In genomic region chr11:36380296-36381004, GRCh38 we compare ENCODE assay signal across 17 cellular contexts.
A peak's percentile ranks its signal among the peaks of the same experiment; 100 is the strongest.
DNase-seq lines count a peak whose midpoint lies in the region; ATAC-seq and TF ChIP-seq lines count a peak whose summit lies in the region.
"Had no signal": no experiment of that assay in that cellular context is flagged by ENCODE, and none has a peak within 500 bp of the region (broad histone marks: within the 10 kb centered on the region; RNA-seq: fewer than 3 reads in every experiment).

No MANE protein-coding gene starts in this region.

- peaks cover 8% of the 10 kb centered on the region for H3K36me3 Mint-ChIP-seq in activated naive CD8-positive, alpha-beta T cell treated with anti-CD3 and anti-CD28 coated beads, Interleukin-2, amount 50 U/mL, for 24 hours (ENCODE audit: low read depth)
- H3K36me3 Mint-ChIP-seq in activated naive CD8-positive, alpha-beta T cell treated with anti-CD3 and anti-CD28 coated beads for 36 hours, result peaks cover 3% of the 10 kb centered on the region
- H3K36me3 Mint-ChIP-seq in endodermal cell (ENCODE audit: low read depth), result no peaks in the 10 kb centered on the region

- H3K4me1 Mint-ChIP-seq in activated naive CD8-positive, alpha-beta T cell treated with anti-CD3 and anti-CD28 coated beads, Interleukin-2, amount 50 U/mL, for 24 hours, result peaks cover 47% of the 10 kb centered on the region
- H3K4me1 Mint-ChIP-seq in activated naive CD8-positive, alpha-beta T cell treated with anti-CD3 and anti-CD28 coated beads for 36 hours, result peaks cover 23% of the 10 kb centered on the region
- peaks cover 23% of the 10 kb centered on the region for H3K4me1 Mint-ChIP-seq in endodermal cell

- H3K4me3 ChIP-seq in OCI-LY3 (ENCODE audit: low read length) (peak overlapping the region; percentile 26), endodermal cell (ENCODE audit: low read length) (peak overlapping the region; percentile 36), thoracic aorta (peak overlapping the region; percentile 48), Peyer's patch (peak overlapping the region in 2 of 4 donors; percentile 1 to 2)
- H3K4me3 ChIP-seq: esophagus muscularis mucosa, SJSA1 had no signal

- no peak for DNase-seq in activated naive CD8-positive, alpha-beta T cell treated with anti-CD3 and anti-CD28 coated beads, Interleukin-2, amount 50 U/mL, for 24 hours
- no peak for DNase-seq in activated naive CD8-positive, alpha-beta T cell treated with anti-CD3 and anti-CD28 coated beads for 36 hours
- DNase-seq in endodermal cell, result no peak
- no peak for DNase-seq in thoracic aorta (ENCODE audit: low spot score)
- DNase-seq in stimulated activated CD4-positive, alpha-beta T cell treated with anti-CD3 and anti-CD28 coated beads, Interleukin-2, amount 100 ng/mL, for 24 hours, result no peak
- DNase-seq in Peyer's patch, result no peak
- DNase-seq: activated naive CD4-positive, alpha-beta T cell treated with anti-CD3 and anti-CD28 coated beads, Interleukin-2, amount 50 U/mL, for 16 hours; dermis blood vessel endothelial cell; KBM-7; NCI-H1417; NCI-H446; retina had no signal

- H3K9me3 Mint-ChIP-seq in activated naive CD8-positive, alpha-beta T cell treated with anti-CD3 and anti-CD28 coated beads, Interleukin-2, amount 50 U/mL, for 24 hours, result no peaks in the 10 kb centered on the region
- H3K9me3 Mint-ChIP-seq in activated naive CD8-positive, alpha-beta T cell treated with anti-CD3 and anti-CD28 coated beads for 36 hours, result no peaks in the 10 kb centered on the region
- H3K9me3 Mint-ChIP-seq in endodermal cell, result peaks cover 3% of the 10 kb centered on the region
- H3K9me3 Mint-ChIP-seq: neural crest cell had no signal

- peak overlapping the region; percentile 51 for H3K4me3 Mint-ChIP-seq in activated naive CD8-positive, alpha-beta T cell treated with anti-CD3 and anti-CD28 coated beads, Interleukin-2, amount 50 U/mL, for 24 hours
- no peak overlapping the region for H3K4me3 Mint-ChIP-seq in activated naive CD8-positive, alpha-beta T cell treated with anti-CD3 and anti-CD28 coated beads for 36 hours
- no peak overlapping the region for H3K4me3 Mint-ChIP-seq in endodermal cell
- H3K4me3 Mint-ChIP-seq: neural crest cell had no signal

- peaks cover 46% of the 10 kb centered on the region for H3K27me3 Mint-ChIP-seq in activated naive CD8-positive, alpha-beta T cell treated with anti-CD3 and anti-CD28 coated beads, Interleukin-2, amount 50 U/mL, for 24 hours
- peaks cover 66% of the 10 kb centered on the region for H3K27me3 Mint-ChIP-seq in activated naive CD8-positive, alpha-beta T cell treated with anti-CD3 and anti-CD28 coated beads for 36 hours
- peaks cover 51% of the 10 kb centered on the region for H3K27me3 Mint-ChIP-seq in endodermal cell (ENCODE audit: insufficient read depth)

- no peaks in the 10 kb centered on the region for H3K79me2 ChIP-seq in OCI-LY3 (ENCODE audit: low read length)

- no peak for TF ChIP-seq CTCF in OCI-LY3 (IDR thresholded peaks at IDR 0.05; ENCODE audit: low read depth, low read length)
- no peak for TF ChIP-seq CTCF in endodermal cell (conservative IDR thresholded peaks at IDR 0.05)
- no peak for TF ChIP-seq CTCF in thoracic aorta (IDR thresholded peaks at IDR 0.05)
- TF ChIP-seq CTCF in Peyer's patch (IDR thresholded peaks at IDR 0.05), result no peak

- H3K9ac ChIP-seq in OCI-LY3 (ENCODE audit: low read length) (no peak overlapping the region), endodermal cell (ENCODE audit: extremely low read depth, low read length, poor library complexity, severe bottlenecking) (no peak overlapping the region)

- ATAC-seq in activated naive CD8-positive, alpha-beta T cell treated with anti-CD3 and anti-CD28 coated beads, Interleukin-2, amount 50 U/mL, for 24 hours, result no peak
- ATAC-seq in thoracic aorta (ENCODE audit: insufficient number of reproducible peaks, low FRiP score, low read depth), result no peak
- ATAC-seq in HG03095 (IDR thresholded peaks at IDR 0.05; ENCODE audit: unreplicated experiment), result no peak

- TF ChIP-seq POLR2A in Peyer's patch (IDR thresholded peaks at IDR 0.05), result no peak

- H3K27me3 ChIP-seq in OCI-LY3 (ENCODE audit: low read depth, low read length) (peaks cover 6% of the 10 kb centered on the region), endodermal cell (ENCODE audit: control insufficient read depth, insufficient read depth, low read length, poor library complexity, severe bottlenecking) (peaks cover 17% of the 10 kb centered on the region), thoracic aorta (replicated peaks; ENCODE audit: insufficient read depth) (no peaks in the 10 kb centered on the region), Peyer's patch (no peaks in the 10 kb centered on the region)
- H3K27me3 ChIP-seq: SJSA1 had no signal

- H3K4me1 ChIP-seq in OCI-LY3 (ENCODE audit: low read length), result peaks cover 16% of the 10 kb centered on the region
- H3K4me1 ChIP-seq in endodermal cell (ENCODE audit: control insufficient read depth, insufficient read depth, low read length), result peaks cover 12% of the 10 kb centered on the region
- peaks cover 0 to 20% of the 10 kb centered on the region in 2 donors for H3K4me1 ChIP-seq in thoracic aorta (ENCODE audit: control insufficient read depth in 1 of 2, low read depth in 2 of 2)
- H3K4me1 ChIP-seq in Peyer's patch, result peaks cover 0 to 38% (median 3%) of the 10 kb centered on the region in 4 donors

- no peak overlapping the region for H2AFZ ChIP-seq in OCI-LY3 (ENCODE audit: low read depth, low read length)

- H3K27ac ChIP-seq in OCI-LY3 (ENCODE audit: low read length), result no peak overlapping the region
- no peak overlapping the region for H3K27ac ChIP-seq in endodermal cell (ENCODE audit: low read depth, low read length)
- no peak overlapping the region for H3K27ac ChIP-seq in thoracic aorta
- peak overlapping the region in 2 of 4 donors; percentile 4 to 18 for H3K27ac ChIP-seq in Peyer's patch
- H3K27ac ChIP-seq: esophagus muscularis mucosa, SJSA1 had no signal

- H4K20me1 ChIP-seq in OCI-LY3 (ENCODE audit: insufficient read depth, low read length), result no peaks in the 10 kb centered on the region

- 93 to 96% methylated on average over 2 to 7 of the region's 9 CpGs for WGBS in endodermal cell (ENCODE audit: insufficient coverage in 1 of 2, insufficient read length in 1 of 2), 2 experiments

- H3K27ac Mint-ChIP-seq in activated naive CD8-positive, alpha-beta T cell treated with anti-CD3 and anti-CD28 coated beads, Interleukin-2, amount 50 U/mL, for 24 hours, result no peak overlapping the region
- no peak overlapping the region for H3K27ac Mint-ChIP-seq in activated naive CD8-positive, alpha-beta T cell treated with anti-CD3 and anti-CD28 coated beads for 36 hours
- no peak overlapping the region for H3K27ac Mint-ChIP-seq in endodermal cell

- peak overlapping the region; percentile 59 for H3K4me2 ChIP-seq in OCI-LY3 (ENCODE audit: low read length)

- H3K9me3 ChIP-seq in OCI-LY3 (ENCODE audit: insufficient read depth, low read length), result no peaks in the 10 kb centered on the region
- H3K9me3 ChIP-seq in endodermal cell (ENCODE audit: control insufficient read depth, low read length), result no peaks in the 10 kb centered on the region
- no peaks in the 10 kb centered on the region for H3K9me3 ChIP-seq in thoracic aorta
- no peaks in the 10 kb centered on the region for H3K9me3 ChIP-seq in Peyer's patch
- H3K9me3 ChIP-seq: esophagus muscularis mucosa, SJSA1 had no signal

- H3K36me3 ChIP-seq in OCI-LY3 (replicated peaks; ENCODE audit: low read depth, low read length) (no peaks in the 10 kb centered on the region), endodermal cell (ENCODE audit: control insufficient read depth, insufficient read depth, low read length) (peaks cover 6% of the 10 kb centered on the region), thoracic aorta (no peaks in the 10 kb centered on the region), Peyer's patch (peaks cover 0 to 21% (median 0%) of the 10 kb centered on the region in 3 donors)
- H3K36me3 ChIP-seq: esophagus muscularis mucosa had no signal
